In genomic region chr12:1629338-1630080, GRCh38 we compare ENCODE assay signal across 8 cellular contexts. TPM values are rescaled to one million over a fixed set of nuclear protein-coding genes. Genes with fewer than 3 reads are reported as not detected.
DNase-seq lines count a peak whose midpoint lies in the region; ATAC-seq and TF ChIP-seq lines count a peak whose summit lies in the region.

No MANE protein-coding gene starts in this region.

- peak overlapping the region; percentile 78 for H3K4me3 Mint-ChIP-seq in CD4-positive, alpha-beta T cell
- peak overlapping the region; percentile 70 to 88 (median 81) for H3K4me3 Mint-ChIP-seq in IgD-negative memory B cell
- peak overlapping the region; percentile 62 to 86 (median 80) for H3K4me3 Mint-ChIP-seq in brain

- H3K27me3 Mint-ChIP-seq in CD4-positive, alpha-beta T cell: peaks cover 72% of the 10 kb centered on the region
- peaks cover 44% of the 10 kb centered on the region for H3K27me3 Mint-ChIP-seq in IgD-negative memory B cell
- H3K27me3 Mint-ChIP-seq in brain: peaks cover 5% of the 10 kb centered on the region

- TF ChIP-seq RAD21 in liver (IDR thresholded peaks at IDR 0.05): no peak

- no peaks in the 10 kb centered on the region for H3K9me3 ChIP-seq in CD4-positive, alpha-beta T cell (ENCODE audit: control insufficient read depth, low read length)
- H3K9me3 ChIP-seq in liver (ENCODE audit: control insufficient read depth in 4 of 4, low read length in 3 of 4): no peaks in the 10 kb centered on the region
- H3K9me3 ChIP-seq in upper lobe of right lung: no peaks in the 10 kb centered on the region

- no peaks in the 10 kb centered on the region for H3K9me3 Mint-ChIP-seq in CD4-positive, alpha-beta T cell
- H3K9me3 Mint-ChIP-seq in IgD-negative memory B cell (no peaks in the 10 kb centered on the region), brain (no peaks in the 10 kb centered on the region)

- H3K4me1 ChIP-seq in liver (ENCODE audit: control insufficient read depth in 4 of 4, insufficient read depth in 4 of 4, low read length in 3 of 4): peaks cover 18 to 49% (median 40%) of the 10 kb centered on the region in 4 donors
- peaks cover 20% of the 10 kb centered on the region for H3K4me1 ChIP-seq in upper lobe of right lung

- H3K27me3 ChIP-seq in CD4-positive, alpha-beta T cell (ENCODE audit: control insufficient read depth, insufficient read depth, low read length): peaks cover 63% of the 10 kb centered on the region
- no peaks in the 10 kb centered on the region for H3K27me3 ChIP-seq in liver (ENCODE audit: control insufficient read depth in 4 of 4, insufficient read depth in 4 of 4, low read length in 3 of 4)
- peaks cover 7% of the 10 kb centered on the region for H3K27me3 ChIP-seq in upper lobe of right lung

- no peak for ATAC-seq in CD4-positive, alpha-beta T cell (ENCODE audit: poor library complexity)
- peak; percentile 2 for ATAC-seq in upper lobe of right lung

- no peaks in the 10 kb centered on the region for H3K36me3 Mint-ChIP-seq in CD4-positive, alpha-beta T cell (ENCODE audit: low read depth)
- H3K36me3 Mint-ChIP-seq in IgD-negative memory B cell: no peaks in the 10 kb centered on the region
- H3K36me3 Mint-ChIP-seq in brain: no peaks in the 10 kb centered on the region

- no peak for TF ChIP-seq CTCF in CD4-positive, alpha-beta T cell (IDR thresholded peaks at IDR 0.05)
- TF ChIP-seq CTCF in brain (conservative IDR thresholded peaks at IDR 0.05) (no peak), liver (IDR thresholded peaks at IDR 0.05; ENCODE audit: low read depth, low read length, missing input control) (no peak), upper lobe of right lung (IDR thresholded peaks at IDR 0.05) (no peak)

- DNase-seq in CD4-positive, alpha-beta T cell: no peak
- DNase-seq in upper lobe of right lung: no peak
- DNase-seq in NOMO-1 (lab: John Stamatoyannopoulos, UW; ENCODE audit: unreplicated experiment in 2 of 2): no peak
- DNase-seq in pons (ENCODE audit: low spot score): no peak
- DNase-seq in activated CD4-positive, alpha-beta T cell treated with anti-CD3 and anti-CD28 coated beads, Interleukin-2, amount 50 U/mL, for 4 hours: no peak

- no peak overlapping the region for H3K27ac Mint-ChIP-seq in CD4-positive, alpha-beta T cell
- H3K27ac Mint-ChIP-seq in IgD-negative memory B cell (no peak overlapping the region), brain (peak overlapping the region; percentile 46 to 78 (median 71))

- H3K4me1 Mint-ChIP-seq in CD4-positive, alpha-beta T cell (ENCODE audit: low read depth): peaks cover 26% of the 10 kb centered on the region
- peaks cover 8 to 12% (median 9%) of the 10 kb centered on the region in 3 donors for H3K4me1 Mint-ChIP-seq in IgD-negative memory B cell
- peaks cover 67% of the 10 kb centered on the region for H3K4me1 Mint-ChIP-seq in brain

- CTCF ChIA-PET in CD4-positive, alpha-beta T cell (lab: Charles Lee): no interaction called here

- H3K36me3 ChIP-seq in liver (ENCODE audit: control insufficient read depth in 4 of 4, insufficient read depth in 3 of 4, low read depth in 1 of 4, low read length in 3 of 4) (no peaks in the 10 kb centered on the region), upper lobe of right lung (no peaks in the 10 kb centered on the region)

- POLR2A ChIA-PET in CD4-positive, alpha-beta T cell (lab: Charles Lee): interaction anchor here (0.7 to 1.3 kb wide), 2 partner anchors 28 to 353 kb away, joined by 3 to 5 read pairs; no protein-coding TSS in a partner anchor

- intact Hi-C loops in CD4-positive, alpha-beta T cell (cut with DNase I, micrococcal nuclease): loop anchor here (5.0 to 10.0 kb wide), 2 partner anchors 953 to 955 kb away; no protein-coding TSS in a partner anchor
- intact Hi-C loops in upper lobe of right lung (cut with DNase I): loop anchor here (10.0 kb wide), 1 partner anchor 305 kb away; no protein-coding TSS in a partner anchor

- H3K9ac ChIP-seq in liver (ENCODE audit: low read depth in 1 of 2, low read length in 2 of 2): no peak overlapping the region

- no peak overlapping the region for H3K27ac ChIP-seq in CD4-positive, alpha-beta T cell (ENCODE audit: low read depth, low read length)
- H3K27ac ChIP-seq in liver (ENCODE audit: low read depth in 1 of 2, low read length in 2 of 2) (no peak overlapping the region), upper lobe of right lung (no peak overlapping the region)

- H3K4me3 ChIP-seq in liver (ENCODE audit: low read depth in 1 of 3, low read length in 3 of 3) (peak overlapping the region; percentile 44 to 54 (median 50)), upper lobe of right lung (peak overlapping the region; percentile 51)

- 4% methylated on average over 30 of the region's 30 CpGs for WGBS in liver

TF ChIP-seq in liver, 16 proteins besides CTCF, POLR2A, EP300 and RAD21:
- no peak for TF ChIP-seq TAF1 (conservative IDR thresholded peaks at IDR 0.05)
- peak; percentile 54 to 58 for TF ChIP-seq HNF4A (conservative IDR thresholded peaks at IDR 0.05)
- TF ChIP-seq SP1 (IDR thresholded peaks at IDR 0.05): peak; percentile 25

RNA-seq across cellular contexts. Expression of gene WNT5B, which starts 0.5 kb away (rescaled TPM):
- total RNA-seq in CD4-positive, alpha-beta T cell: not detected
- polyA plus RNA-seq in IgD-negative memory B cell (0.33 TPM), brain (ENCODE audit: insufficient read depth, low read depth, low replicate concordance) (4.1 TPM), liver (1 to 10 TPM in 1 of 2 donors, under 1 TPM in 1; 0.92 to 1.0 TPM)
- total RNA-seq in liver (1 to 10 TPM in 1 of 2 donors, under 1 TPM in 1; 0.59 to 2.4 TPM), upper lobe of right lung (2.3 TPM)

RNA-seq across cellular contexts. Expression of gene FBXL14, which starts 35.1 kb away (rescaled TPM):
- total RNA-seq in CD4-positive, alpha-beta T cell: 10 to 100 TPM; 32.3 to 33.6 TPM
- polyA plus RNA-seq in IgD-negative memory B cell: 20.5 TPM
- polyA plus RNA-seq in brain (ENCODE audit: insufficient read depth, low read depth, low replicate concordance): 9.3 TPM
- total RNA-seq in liver: 1 to 10 TPM; 5.1 to 7.5 TPM
- polyA plus RNA-seq in liver: 1 to 10 TPM in 1 of 2 donors, under 1 TPM in 1; 0.67 to 4.8 TPM
- total RNA-seq in upper lobe of right lung: 17.3 TPM

Comparison
In these comparisons a context has a peak if more than half of its experiments do, and no peak if none do; other contexts are left out.
1. H3K27ac Mint-ChIP-seq: peak in brain (5 of 5); none in CD4-positive, alpha-beta T cell (single experiment) and IgD-negative memory B cell (0 of 3).
2. Peak in every context shown above with its lines, with median percentiles within 50 percentile points of each other: H3K4me3 Mint-ChIP-seq.